8 cellular contexts compared by ENCODE assay signal in the genomic region with DNA sequence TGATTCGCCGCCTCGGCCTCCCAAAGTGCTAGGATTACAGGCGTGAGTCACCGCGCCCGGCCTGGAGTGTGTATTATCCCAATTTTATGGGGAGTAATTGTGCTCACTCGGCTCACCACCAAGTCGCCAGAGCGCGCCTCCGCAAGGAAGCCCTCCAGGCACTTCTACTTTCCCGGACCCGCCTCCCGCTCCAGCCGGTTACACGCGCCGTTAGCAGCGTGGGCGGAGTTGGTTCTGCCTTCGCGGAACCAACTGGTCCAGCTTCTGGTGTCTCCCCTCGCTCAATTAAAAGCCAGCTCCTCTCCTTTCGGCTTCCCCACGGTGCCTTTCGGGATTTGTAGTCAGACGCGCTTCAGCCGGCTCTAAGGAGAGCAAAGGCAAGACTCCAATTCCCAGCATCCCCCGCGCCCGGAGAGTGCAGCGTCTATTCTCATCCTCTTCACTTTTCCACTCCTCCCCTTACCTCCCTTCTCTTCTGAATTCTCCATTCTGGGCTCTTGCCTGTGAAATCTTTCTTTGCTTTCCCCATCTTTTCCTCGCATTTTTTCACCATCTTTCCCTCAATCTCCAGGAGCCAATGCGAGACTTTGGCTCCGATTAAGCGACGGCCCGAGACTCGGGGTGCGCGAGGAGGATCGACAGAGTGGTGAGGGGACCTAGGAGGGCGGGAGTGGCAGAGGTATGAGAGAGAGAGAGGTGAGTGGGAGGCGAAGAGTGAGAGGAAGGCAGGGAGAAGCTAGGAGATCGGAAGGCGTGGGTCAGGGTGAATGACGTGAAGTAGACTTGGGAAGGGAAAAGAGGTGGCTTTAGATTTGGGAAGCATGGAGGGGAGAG. TPM values are rescaled to one million over a fixed set of nuclear protein-coding genes. Genes with fewer than 3 reads are reported as not detected.
DNase-seq lines count a peak whose midpoint lies in the region; ATAC-seq and TF ChIP-seq lines count a peak whose summit lies in the region.

A gene (plus strand): TSS at position 450 of the 834 bp plus-strand sequence.

- H3K36me3 Mint-ChIP-seq in nephron progenitor cell (ENCODE audit: low read depth): peaks cover 29% of the 10 kb centered on the region

- H3K9ac ChIP-seq in MM.1S (ENCODE audit: low read length): peak within 1 kb of the TSS; percentile 80

- H3K4me3 Mint-ChIP-seq in nephron progenitor cell: peak within 1 kb of the TSS; percentile 100
- H3K4me3 Mint-ChIP-seq in stimulated activated naive CD8-positive, alpha-beta T cell treated with anti-CD3 and anti-CD28 coated beads, Interleukin-15, amount 100 ng/mL, for 72 hours: peak within 1 kb of the TSS; percentile 85 to 88

- no peaks in the 10 kb centered on the region for H3F3A ChIP-seq in MM.1S (ENCODE audit: insufficient read depth, low read length)

- H3K36me3 ChIP-seq in HAP-1 (replicated peaks) (peaks cover 25% of the 10 kb centered on the region), MM.1S (replicated peaks; ENCODE audit: insufficient read depth, low read length) (no peaks in the 10 kb centered on the region)

- H3K27me3 ChIP-seq in HAP-1 (ENCODE audit: low read depth): no peaks in the 10 kb centered on the region
- H3K27me3 ChIP-seq in MM.1S (replicated peaks; ENCODE audit: insufficient read depth, low read length): 0 out of 2 replicates have a peak, but pooled peaks cover 1% of the 10 kb centered on the region

- H3K4me3 ChIP-seq in HAP-1 (peak within 1 kb of the TSS; percentile 86), MM.1S (ENCODE audit: low read length) (peak within 1 kb of the TSS; percentile 100), fibroblast of the aortic adventitia (ENCODE audit: low read depth, low read length) (peak within 1 kb of the TSS; percentile 88)

- peak; percentile 99 for ATAC-seq in stimulated activated naive CD8-positive, alpha-beta T cell treated with anti-CD3 and anti-CD28 coated beads, Interleukin-15, amount 100 ng/mL, for 72 hours

- in situ Hi-C loops in HAP-1 (cut with MboI; ENCODE audit: low sequenced_read_pairs): no loop called here

- peaks cover 27% of the 10 kb centered on the region for H3K4me1 Mint-ChIP-seq in nephron progenitor cell
- peaks cover 31% of the 10 kb centered on the region for H3K4me1 Mint-ChIP-seq in stimulated activated naive CD8-positive, alpha-beta T cell treated with anti-CD3 and anti-CD28 coated beads, Interleukin-15, amount 100 ng/mL, for 72 hours

- H3K9me3 Mint-ChIP-seq in nephron progenitor cell: no peaks in the 10 kb centered on the region
- H3K9me3 Mint-ChIP-seq in stimulated activated naive CD8-positive, alpha-beta T cell treated with anti-CD3 and anti-CD28 coated beads, Interleukin-15, amount 100 ng/mL, for 72 hours: no peaks in the 10 kb centered on the region

- H3K9me2 ChIP-seq in MM.1S (replicated peaks; ENCODE audit: insufficient read depth, low read length): no peaks in the 10 kb centered on the region

- H3K4me1 ChIP-seq in HAP-1 (peaks cover 4% of the 10 kb centered on the region; the same call in 1 of the 2 replicates), MM.1S (ENCODE audit: low read length) (peaks cover 6% of the 10 kb centered on the region)

- H3K79me2 ChIP-seq in MM.1S (ENCODE audit: low read length): peaks cover 10% of the 10 kb centered on the region

- no peaks in the 10 kb centered on the region for H4K20me1 ChIP-seq in MM.1S (ENCODE audit: insufficient read depth, low read length)

- DNase-seq in ELR (ENCODE audit: low read depth) (peak; percentile 100), HAP-1 (ENCODE audit: low spot score in 2 of 2) (peak; percentile 98), MM.1S (peak; percentile 98), SIG-M5 (lab: John Stamatoyannopoulos, UW) (peak; percentile 92), activated gamma-delta T cell (lab: John Stamatoyannopoulos, UW) (peak; percentile 53), fibroblast of the aortic adventitia (ENCODE audit: low read depth) (peak; percentile 99), nephron progenitor cell (peak; percentile 91)
- peak; percentile 89 to 96 for DNase-seq in stimulated activated naive CD8-positive, alpha-beta T cell treated with anti-CD3 and anti-CD28 coated beads, Interleukin-15, amount 100 ng/mL, for 72 hours

- H3K9me3 ChIP-seq in HAP-1 (no peaks in the 10 kb centered on the region), MM.1S (replicated peaks; ENCODE audit: insufficient read depth, low read length) (no peaks in the 10 kb centered on the region)

- H2AFZ ChIP-seq in MM.1S (ENCODE audit: low read length): peak within 1 kb of the TSS; percentile 99

- no peak within 1 kb of the TSS for H3K27ac ChIP-seq in MM.1S (ENCODE audit: low read length)

- H3K27ac Mint-ChIP-seq in nephron progenitor cell: peak within 1 kb of the TSS; percentile 87
- H3K27ac Mint-ChIP-seq in stimulated activated naive CD8-positive, alpha-beta T cell treated with anti-CD3 and anti-CD28 coated beads, Interleukin-15, amount 100 ng/mL, for 72 hours: peak within 1 kb of the TSS; percentile 2 to 79

- H3K4me2 ChIP-seq in MM.1S (ENCODE audit: low read depth, low read length): peak within 1 kb of the TSS; percentile 100

- peaks cover 5% of the 10 kb centered on the region for H3K27me3 Mint-ChIP-seq in nephron progenitor cell (ENCODE audit: low read depth, poor library complexity)
- no peaks in the 10 kb centered on the region for H3K27me3 Mint-ChIP-seq in stimulated activated naive CD8-positive, alpha-beta T cell treated with anti-CD3 and anti-CD28 coated beads, Interleukin-15, amount 100 ng/mL, for 72 hours

- no peak for TF ChIP-seq CTCF in MM.1S (IDR thresholded peaks at IDR 0.05; ENCODE audit: low read length)
- TF ChIP-seq CTCF in fibroblast of the aortic adventitia (IDR thresholded peaks at IDR 0.05; ENCODE audit: insufficient read depth, low read length): no peak
- no peak for TF ChIP-seq CTCF in nephron progenitor cell (IDR thresholded peaks at IDR 0.05)

RNA-seq across cellular contexts. Expression of the gene that starts here (rescaled TPM):
- total RNA-seq in fibroblast of the aortic adventitia (ENCODE audit: low replicate concordance): 3.8 and 12.7 TPM in 2 replicates
